Comparison of ENCODE assay signal across 19 cellular contexts in genomic region chr3:61821823-61822251, GRCh38.
DNase-seq lines count a peak whose midpoint lies in the region; ATAC-seq, FAIRE-seq and TF ChIP-seq lines count a peak whose summit lies in the region.
"Had no signal": no experiment of that assay in that cellular context is flagged by ENCODE, and none has a peak within 500 bp of the region (broad histone marks: within the 10 kb centered on the region; RNA-seq: fewer than 3 reads in every experiment).

No MANE protein-coding gene starts in this region.

- H3K9me3 ChIP-seq in fibroblast of lung (ENCODE audit: control insufficient read depth, insufficient read depth, low read depth, low read length) (no peaks in the 10 kb centered on the region), osteoblast (ENCODE audit: low read depth, low read length) (no peaks in the 10 kb centered on the region), kidney (ENCODE audit: control insufficient read depth in 1 of 2, low read length in 2 of 2) (no peaks in the 10 kb centered on the region)
- H3K9me3 ChIP-seq: ovary, testis had no signal

- no peaks in the 10 kb centered on the region for H3K27me3 Mint-ChIP-seq in activated CD4-positive, alpha-beta T cell treated with anti-CD3 and anti-CD28 coated beads, Interleukin-2, amount 10 ng/mL, durations not matched to agents 24 days and 14 days
- H3K27me3 Mint-ChIP-seq: activated CD8-positive, alpha-beta memory T cell treated with anti-CD3 and anti-CD28 coated beads, Interleukin-2, amount 10 ng/mL, durations not matched to agents 7 days and 5 days had no signal

- H3K27ac Mint-ChIP-seq in activated CD4-positive, alpha-beta T cell treated with anti-CD3 and anti-CD28 coated beads, Interleukin-2, amount 10 ng/mL, durations not matched to agents 24 days and 14 days, result no peak overlapping the region
- H3K27ac Mint-ChIP-seq: activated CD8-positive, alpha-beta memory T cell treated with anti-CD3 and anti-CD28 coated beads, Interleukin-2, amount 10 ng/mL, durations not matched to agents 7 days and 5 days had no signal

- H2AFZ ChIP-seq in fibroblast of lung (ENCODE audit: low read length), result no peak overlapping the region
- H2AFZ ChIP-seq in osteoblast (ENCODE audit: low read length), result peak overlapping the region; percentile 6

- ATAC-seq in SK-N-SH treated with all-trans-retinoic acid at 6 μM for 48 hours (peak; percentile 81), GM21825 (IDR thresholded peaks at IDR 0.05; ENCODE audit: unreplicated experiment) (no peak)
- ATAC-seq: activated CD8-positive, alpha-beta memory T cell treated with anti-CD3 and anti-CD28 coated beads, Interleukin-2, amount 10 ng/mL, durations not matched to agents 7 days and 5 days had no signal

- TF ChIP-seq CTCF in BJ (IDR thresholded peaks at IDR 0.05; ENCODE audit: insufficient read depth, low read depth, low read length) (no peak), fibroblast of lung (conservative IDR thresholded peaks at IDR 0.05 in 1 of 2, IDR thresholded peaks at IDR 0.05 in 1 of 2; ENCODE audit: low read depth in 1 of 2, low read length in 2 of 2) (no peak), osteoblast (IDR thresholded peaks at IDR 0.05; ENCODE audit: extremely low read depth, low read depth, low read length) (no peak), kidney (IDR thresholded peaks at IDR 0.05; ENCODE audit: borderline replicate concordance, extremely low read depth, insufficient read depth) (no peak)

- no peak overlapping the region for H3K4me3 Mint-ChIP-seq in activated CD4-positive, alpha-beta T cell treated with anti-CD3 and anti-CD28 coated beads, Interleukin-2, amount 10 ng/mL, durations not matched to agents 24 days and 14 days
- H3K4me3 Mint-ChIP-seq: activated CD8-positive, alpha-beta memory T cell treated with anti-CD3 and anti-CD28 coated beads, Interleukin-2, amount 10 ng/mL, durations not matched to agents 7 days and 5 days had no signal

- no peaks in the 10 kb centered on the region for H3K9me3 Mint-ChIP-seq in activated CD4-positive, alpha-beta T cell treated with anti-CD3 and anti-CD28 coated beads, Interleukin-2, amount 10 ng/mL, durations not matched to agents 24 days and 14 days

- no peaks in the 10 kb centered on the region for H3K4me1 Mint-ChIP-seq in activated CD4-positive, alpha-beta T cell treated with anti-CD3 and anti-CD28 coated beads, Interleukin-2, amount 10 ng/mL, durations not matched to agents 24 days and 14 days
- H3K4me1 Mint-ChIP-seq: activated CD8-positive, alpha-beta memory T cell treated with anti-CD3 and anti-CD28 coated beads, Interleukin-2, amount 10 ng/mL, durations not matched to agents 7 days and 5 days had no signal

- DNase-seq in BJ (ENCODE audit: low read depth) (peak; percentile 79), fibroblast of lung (ENCODE audit: low read depth in 2 of 2) (peak; percentile 36 to 71), osteoblast (ENCODE audit: insufficient read length, low spot score, missing footprints) (peak; percentile 78), mesenteric fat pad (ENCODE audit: low spot score) (no peak), kidney (no peak)
- no peak for DNase-seq in activated CD4-positive, alpha-beta T cell treated with anti-CD3 and anti-CD28 coated beads, Interleukin-2, amount 10 ng/mL, durations not matched to agents 24 days and 14 days
- DNase-seq: activated CD8-positive, alpha-beta memory T cell treated with anti-CD3 and anti-CD28 coated beads, Interleukin-2, amount 10 ng/mL, durations not matched to agents 7 days and 5 days; GF-D8; KBM-7; OCI-M1; ovary; T1000; testis had no signal

- POLR2A ChIA-PET in BJ (lab: Charles Lee), result no interaction called here

- H3K36me3 ChIP-seq in BJ (ENCODE audit: control insufficient read depth, insufficient read depth, low read length), result no peaks in the 10 kb centered on the region
- H3K36me3 ChIP-seq in fibroblast of lung (ENCODE audit: control insufficient read depth, insufficient read depth, low read length), result no peaks in the 10 kb centered on the region
- H3K36me3 ChIP-seq in osteoblast (ENCODE audit: insufficient read depth, low read length), result no peaks in the 10 kb centered on the region
- no peaks in the 10 kb centered on the region for H3K36me3 ChIP-seq in kidney (ENCODE audit: control insufficient read depth in 1 of 2, insufficient read depth in 2 of 2, low read length in 2 of 2)
- H3K36me3 ChIP-seq: ovary had no signal

- no peaks in the 10 kb centered on the region for H3K36me3 Mint-ChIP-seq in activated CD4-positive, alpha-beta T cell treated with anti-CD3 and anti-CD28 coated beads, Interleukin-2, amount 10 ng/mL, durations not matched to agents 24 days and 14 days (ENCODE audit: low read depth)
- H3K36me3 Mint-ChIP-seq: activated CD8-positive, alpha-beta memory T cell treated with anti-CD3 and anti-CD28 coated beads, Interleukin-2, amount 10 ng/mL, durations not matched to agents 7 days and 5 days had no signal

- H3K4me1 ChIP-seq in fibroblast of lung (ENCODE audit: control insufficient read depth, extremely low read depth, insufficient read depth, low read length) (peaks cover 2% of the 10 kb centered on the region), osteoblast (ENCODE audit: insufficient read depth, low read length) (peaks cover 18% of the 10 kb centered on the region), kidney (ENCODE audit: control insufficient read depth in 1 of 2, insufficient read depth in 1 of 2, low read depth in 1 of 2, low read length in 2 of 2) (peaks cover 10 to 12% of the 10 kb centered on the region in 2 donors)

- no peaks in the 10 kb centered on the region for H4K20me1 ChIP-seq in fibroblast of lung (ENCODE audit: control insufficient read depth, extremely low read depth, insufficient read depth, low read length)
- no peaks in the 10 kb centered on the region for H4K20me1 ChIP-seq in osteoblast (ENCODE audit: insufficient read depth, low read length)

- H3K27ac ChIP-seq in fibroblast of lung (ENCODE audit: insufficient read depth, low read length), result no peak overlapping the region
- H3K27ac ChIP-seq in osteoblast (ENCODE audit: low read depth, low read length), result peak overlapping the region; percentile 65
- no peak overlapping the region for H3K27ac ChIP-seq in kidney (ENCODE audit: low read depth in 2 of 2, low read length in 2 of 2)
- H3K27ac ChIP-seq: C4-2B had no signal

- H3K4me3 ChIP-seq in BJ (ENCODE audit: low read depth, low read length) (no peak overlapping the region), fibroblast of lung (replicated peaks in 1 of 4; ENCODE audit: control extremely low read depth in 1 of 4, insufficient read depth in 1 of 4, low read depth in 3 of 4, low read length in 4 of 4) (no peak overlapping the region), osteoblast (ENCODE audit: insufficient read depth, low read length) (no peak overlapping the region), kidney (ENCODE audit: low read length in 2 of 2) (no peak overlapping the region)
- H3K4me3 ChIP-seq: ovary, testis had no signal

- no peak for FAIRE-seq in kidney (lab: Jason Lieb, UNC)
- FAIRE-seq: endothelial cell of umbilical vein, H54, islet of Langerhans had no signal

- H3K27me3 ChIP-seq in BJ (ENCODE audit: control insufficient read depth, insufficient read depth, low read length), result no peaks in the 10 kb centered on the region
- H3K27me3 ChIP-seq in fibroblast of lung (ENCODE audit: control insufficient read depth, insufficient read depth, low read length), result no peaks in the 10 kb centered on the region
- H3K27me3 ChIP-seq in osteoblast (ENCODE audit: insufficient read depth, low read length), result no peaks in the 10 kb centered on the region
- H3K27me3 ChIP-seq: ovary, testis had no signal

- H3K4me2 ChIP-seq in fibroblast of lung (ENCODE audit: extremely low read depth, insufficient read depth, low read length), result no peak overlapping the region
- peak overlapping the region; percentile 53 for H3K4me2 ChIP-seq in osteoblast (ENCODE audit: insufficient read depth, low read length)

- H3K9ac ChIP-seq in fibroblast of lung (ENCODE audit: insufficient read depth, low read length) (no peak overlapping the region), kidney (ENCODE audit: low read length in 2 of 2) (no peak overlapping the region)

- intact Hi-C loops in activated CD4-positive, alpha-beta T cell treated with anti-CD3 and anti-CD28 coated beads, Interleukin-2, amount 10 ng/mL, durations not matched to agents 24 days and 14 days (cut with micrococcal nuclease), result no loop called here
- intact Hi-C loops in kidney (cut with DNase I), result no loop called here

- H3K79me2 ChIP-seq in fibroblast of lung (ENCODE audit: control insufficient read depth, insufficient read depth, low read length), result no peaks in the 10 kb centered on the region
- H3K79me2 ChIP-seq in osteoblast (ENCODE audit: insufficient read depth, low read length), result peaks cover 16% of the 10 kb centered on the region

- CTCF ChIA-PET in BJ (lab: Yijun Ruan, JAX), result interaction anchor here (0.7 to 1.3 kb wide), 3 partner anchors 9 to 366 kb away, joined by 3 read pairs; no protein-coding TSS in a partner anchor

TF ChIP-seq in SK-N-SH treated with all-trans-retinoic acid at 6 μM for 48 hours, 23 proteins besides CTCF, POLR2A, EP300 and RAD21 (continues in another document):
- TF ChIP-seq ZNF70 (CRISPR knock-in tag; IDR thresholded peaks at IDR 0.05), result no peak
- no peak for TF ChIP-seq ZFP30 (CRISPR knock-in tag; IDR thresholded peaks at IDR 0.05)
- no peak for TF ChIP-seq ARNTL (CRISPR knock-in tag; IDR thresholded peaks at IDR 0.05; ENCODE audit: borderline replicate concordance, low read depth)
- no peak for TF ChIP-seq ESRRG (CRISPR knock-in tag; IDR thresholded peaks at IDR 0.05)
- TF ChIP-seq TCF4 (CRISPR knock-in tag; IDR thresholded peaks at IDR 0.05; ENCODE audit: borderline replicate concordance), result no peak
- no peak for TF ChIP-seq ZNF565 (CRISPR knock-in tag; conservative IDR thresholded peaks at IDR 0.05; ENCODE audit: low read depth)
- no peak for TF ChIP-seq ISL1 (CRISPR knock-in tag; IDR thresholded peaks at IDR 0.05)

Comparison
In these comparisons a context has a peak if more than half of its experiments do, and no peak if none do; other contexts are left out.
1. DNase-seq: peak in BJ (single experiment), fibroblast of lung (2 of 2) and osteoblast (single experiment); none in mesenteric fat pad (single experiment), activated CD4-positive, alpha-beta T cell treated with anti-CD3 and anti-CD28 coated beads, Interleukin-2, amount 10 ng/mL, durations not matched to agents 24 days and 14 days (single experiment) and kidney (single experiment).